Comparison of ENCODE assay signal across 1 cellular context in the genomic region with DNA sequence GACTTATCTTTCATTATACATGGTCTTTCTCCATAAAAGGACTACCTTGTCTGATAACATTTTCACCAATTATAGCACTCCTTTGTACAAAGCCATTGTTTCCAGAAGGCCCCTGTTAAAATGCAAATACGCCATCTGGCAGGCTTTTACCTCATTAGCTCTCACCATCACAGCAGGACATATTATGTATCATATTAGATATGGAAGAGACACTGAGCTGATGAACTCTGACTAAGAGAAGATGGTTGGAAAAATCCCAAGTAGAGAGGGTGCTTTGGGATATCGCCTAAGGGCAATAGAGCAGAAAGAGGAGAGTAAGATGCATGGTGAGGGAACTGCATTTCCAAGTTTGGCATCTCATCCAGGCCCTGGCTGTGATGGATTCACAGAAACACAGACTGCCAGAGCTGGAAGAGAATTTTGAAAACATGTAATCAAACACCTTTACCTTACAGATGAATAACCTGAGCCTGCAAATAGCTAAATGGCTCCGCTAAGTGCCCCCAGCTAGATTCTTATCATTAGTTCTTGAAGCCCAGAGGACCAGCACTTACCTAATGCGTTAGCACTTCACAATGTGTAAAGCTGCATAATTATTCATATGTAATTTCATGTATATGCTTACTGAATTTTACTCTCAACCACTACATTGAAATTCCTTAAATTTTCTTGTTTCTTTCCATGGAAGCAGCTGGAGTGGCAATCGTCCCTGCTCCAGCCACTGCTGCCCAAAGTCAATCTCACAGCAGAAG.
TF ChIP-seq lines count a peak whose summit lies in the region.

No MANE protein-coding gene starts in this region.

TF ChIP-seq in SK-N-SH treated with all-trans-retinoic acid at 6 μM for 48 hours, 23 proteins besides CTCF, POLR2A, EP300 and RAD21 (continued from another document):
- TF ChIP-seq, protein P1, sequence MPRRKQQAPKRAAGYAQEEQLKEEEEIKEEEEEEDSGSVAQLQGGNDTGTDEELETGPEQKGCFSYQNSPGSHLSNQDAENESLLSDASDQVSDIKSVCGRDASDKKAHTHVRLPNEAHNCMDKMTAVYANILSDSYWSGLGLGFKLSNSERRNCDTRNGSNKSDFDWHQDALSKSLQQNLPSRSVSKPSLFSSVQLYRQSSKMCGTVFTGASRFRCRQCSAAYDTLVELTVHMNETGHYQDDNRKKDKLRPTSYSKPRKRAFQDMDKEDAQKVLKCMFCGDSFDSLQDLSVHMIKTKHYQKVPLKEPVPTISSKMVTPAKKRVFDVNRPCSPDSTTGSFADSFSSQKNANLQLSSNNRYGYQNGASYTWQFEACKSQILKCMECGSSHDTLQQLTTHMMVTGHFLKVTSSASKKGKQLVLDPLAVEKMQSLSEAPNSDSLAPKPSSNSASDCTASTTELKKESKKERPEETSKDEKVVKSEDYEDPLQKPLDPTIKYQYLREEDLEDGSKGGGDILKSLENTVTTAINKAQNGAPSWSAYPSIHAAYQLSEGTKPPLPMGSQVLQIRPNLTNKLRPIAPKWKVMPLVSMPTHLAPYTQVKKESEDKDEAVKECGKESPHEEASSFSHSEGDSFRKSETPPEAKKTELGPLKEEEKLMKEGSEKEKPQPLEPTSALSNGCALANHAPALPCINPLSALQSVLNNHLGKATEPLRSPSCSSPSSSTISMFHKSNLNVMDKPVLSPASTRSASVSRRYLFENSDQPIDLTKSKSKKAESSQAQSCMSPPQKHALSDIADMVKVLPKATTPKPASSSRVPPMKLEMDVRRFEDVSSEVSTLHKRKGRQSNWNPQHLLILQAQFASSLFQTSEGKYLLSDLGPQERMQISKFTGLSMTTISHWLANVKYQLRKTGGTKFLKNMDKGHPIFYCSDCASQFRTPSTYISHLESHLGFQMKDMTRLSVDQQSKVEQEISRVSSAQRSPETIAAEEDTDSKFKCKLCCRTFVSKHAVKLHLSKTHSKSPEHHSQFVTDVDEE (CRISPR knock-in tag; IDR thresholded peaks at IDR 0.05), result 0 out of 2 replicates have a peak, but pooled peaks have one; percentile 61
